In the genomic region with DNA sequence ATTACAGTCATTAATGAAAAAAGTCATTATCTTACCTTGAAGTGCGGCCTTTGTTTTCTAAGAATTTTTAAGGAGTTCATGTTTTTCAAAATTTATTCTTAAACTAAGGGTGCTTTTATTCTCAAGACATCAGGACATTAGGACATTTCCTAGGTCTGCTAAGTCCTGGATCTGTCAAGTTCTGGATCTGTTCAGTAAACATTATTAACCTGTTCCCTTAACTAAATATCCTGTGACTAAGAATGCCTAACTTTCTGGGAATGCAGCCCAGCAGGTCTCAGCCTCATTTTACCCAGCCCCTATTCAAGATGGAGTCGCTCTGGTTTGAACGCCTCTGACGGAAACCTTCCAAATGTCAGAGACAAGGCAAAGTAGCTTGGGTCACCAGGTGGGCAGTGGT, we compare ENCODE assay signal across 28 cellular contexts.
"Had no signal": no experiment of that assay in that cellular context is flagged by ENCODE, and none has a peak within 500 bp of the region (broad histone marks: within the 10 kb centered on the region; RNA-seq: fewer than 3 reads in every experiment).

No MANE protein-coding gene starts in this region.

- H3K27ac ChIP-seq: colonic mucosa, coronary artery, dorsolateral prefrontal cortex, epithelial cell of prostate, esophagus muscularis mucosa, esophagus squamous epithelium, foreskin keratinocyte, gastrocnemius medialis, gastroesophageal sphincter, heart left ventricle, heart right ventricle had no signal

- H3K9me3 Mint-ChIP-seq: dendritic cell treated with granulocyte-macrophage colony-stimulating factor and Interleukin-4, amounts not matched to agents 40 ng/mL and 50 ng/mL, for 4 days; effector memory CD8-positive, alpha-beta T cell; endodermal cell had no signal

- H3K9me3 ChIP-seq: colonic mucosa, esophagus muscularis mucosa, esophagus squamous epithelium, gastrocnemius medialis, gastroesophageal sphincter, heart left ventricle, heart right ventricle had no signal

- H3K4me3 Mint-ChIP-seq: dendritic cell treated with granulocyte-macrophage colony-stimulating factor and Interleukin-4, amounts not matched to agents 40 ng/mL and 50 ng/mL, for 4 days; effector memory CD8-positive, alpha-beta T cell; endodermal cell had no signal

- DNase-seq: colonic mucosa; cortex of kidney; dermis blood vessel endothelial cell; dorsolateral prefrontal cortex; effector CD4-positive, alpha-beta T cell; effector CD8-positive, alpha-beta T cell; effector memory CD4-positive, alpha-beta T cell; effector memory CD8-positive, alpha-beta T cell; endodermal cell; erythroblast; esophagus squamous epithelium; foreskin fibroblast; foreskin keratinocyte; foreskin melanocyte; gastrocnemius medialis; glutamatergic neuron; head of caudate nucleus; heart left ventricle; heart right ventricle had no signal

- H3K4me3 ChIP-seq: colonic mucosa, coronary artery, dorsolateral prefrontal cortex, esophagus muscularis mucosa, esophagus squamous epithelium, gastrocnemius medialis, gastroesophageal sphincter, heart left ventricle, heart right ventricle had no signal

- FAIRE-seq: colon, endothelial cell of umbilical vein, frontal cortex had no signal

- H3K27me3 Mint-ChIP-seq: effector memory CD8-positive, alpha-beta T cell had no signal

- H3K27ac Mint-ChIP-seq: dendritic cell treated with granulocyte-macrophage colony-stimulating factor and Interleukin-4, amounts not matched to agents 40 ng/mL and 50 ng/mL, for 4 days; endodermal cell had no signal

- H3K4me1 ChIP-seq: colonic mucosa, esophagus muscularis mucosa, esophagus squamous epithelium, foreskin keratinocyte, gastrocnemius medialis, gastroesophageal sphincter had no signal

- H3K36me3 ChIP-seq: colonic mucosa had no signal

- ATAC-seq: effector memory CD8-positive, alpha-beta T cell; esophagus mucosa; foreskin keratinocyte; gastrocnemius medialis; gastroesophageal sphincter; heart left ventricle; heart right ventricle had no signal

- H3K27me3 ChIP-seq: colonic mucosa, dorsolateral prefrontal cortex, esophagus muscularis mucosa, esophagus squamous epithelium, foreskin keratinocyte, gastrocnemius medialis, gastroesophageal sphincter, heart left ventricle, heart right ventricle had no signal
